12 cellular contexts compared by ENCODE assay signal in the genomic region with DNA sequence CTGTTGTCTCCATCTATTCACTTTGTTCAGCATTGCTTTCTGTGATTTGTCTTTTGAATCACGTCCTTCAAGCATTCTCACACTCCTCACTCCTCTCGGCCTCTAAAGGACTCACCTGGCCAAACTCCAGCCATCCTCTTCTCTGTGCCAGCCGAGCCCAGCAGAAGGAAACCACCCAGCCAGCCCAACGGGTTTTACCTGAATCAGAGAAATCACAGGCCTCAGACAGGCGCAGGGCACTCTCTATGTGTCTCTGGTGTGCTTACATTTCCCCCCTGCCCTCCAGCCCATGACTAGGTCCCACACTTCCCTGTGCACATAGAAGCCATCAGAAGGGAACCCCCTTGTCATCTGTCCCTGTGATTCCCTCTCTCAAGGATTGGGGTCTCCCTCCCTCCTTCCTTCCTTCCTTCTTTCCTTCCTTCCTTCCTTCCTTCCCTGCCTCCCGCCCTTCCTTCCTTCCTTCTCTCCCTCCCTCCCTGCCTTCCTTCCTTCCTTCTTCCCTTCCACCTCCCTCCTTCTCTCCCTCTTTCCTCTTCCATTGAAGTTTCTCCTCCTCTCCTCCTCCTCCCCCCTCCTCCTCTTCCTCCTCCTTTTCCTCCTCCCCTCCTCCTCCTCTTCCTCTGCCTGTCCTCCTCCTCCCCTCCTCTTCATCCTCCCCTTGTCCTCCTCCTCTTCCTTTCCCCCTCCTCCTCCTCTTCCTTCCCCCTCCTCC. TPM values are rescaled to one million over a fixed set of nuclear protein-coding genes. Genes with fewer than 3 reads are reported as not detected.
DNase-seq lines count a peak whose midpoint lies in the region; ATAC-seq and TF ChIP-seq lines count a peak whose summit lies in the region.
"Had no signal": no experiment of that assay in that cellular context is flagged by ENCODE, and none has a peak within 500 bp of the region (broad histone marks: within the 10 kb centered on the region; RNA-seq: fewer than 3 reads in every experiment).

No MANE protein-coding gene starts in this region.

- peaks cover 10% of the 10 kb centered on the region for H3K27me3 Mint-ChIP-seq in activated naive CD4-positive, alpha-beta T cell treated with anti-CD3 and anti-CD28 coated beads, Interleukin-2, amount 10 ng/mL, durations not matched to agents 7 days and 5 days
- peaks cover 4% of the 10 kb centered on the region for H3K27me3 Mint-ChIP-seq in endodermal cell (ENCODE audit: insufficient read depth)

- H3K36me3 ChIP-seq in fibroblast of lung (ENCODE audit: control insufficient read depth, insufficient read depth, low read length) (no peaks in the 10 kb centered on the region), upper lobe of right lung (no peaks in the 10 kb centered on the region), endodermal cell (ENCODE audit: control insufficient read depth, insufficient read depth, low read length) (no peaks in the 10 kb centered on the region)
- H3K36me3 ChIP-seq: adrenal gland had no signal

- no peak overlapping the region for H3K4me3 Mint-ChIP-seq in activated naive CD4-positive, alpha-beta T cell treated with anti-CD3 and anti-CD28 coated beads, Interleukin-2, amount 10 ng/mL, durations not matched to agents 7 days and 5 days
- H3K4me3 Mint-ChIP-seq in endodermal cell: no peak overlapping the region

- H3K9me3 ChIP-seq in fibroblast of lung (ENCODE audit: control insufficient read depth, insufficient read depth, low read depth, low read length) (no peaks in the 10 kb centered on the region), upper lobe of right lung (no peaks in the 10 kb centered on the region), endodermal cell (ENCODE audit: control insufficient read depth, low read length) (peaks cover 8% of the 10 kb centered on the region)
- H3K9me3 ChIP-seq: adrenal gland had no signal

- intact Hi-C loops in upper lobe of right lung (cut with DNase I): no loop called here

- H4K20me1 ChIP-seq in fibroblast of lung (ENCODE audit: control insufficient read depth, extremely low read depth, insufficient read depth, low read length): no peaks in the 10 kb centered on the region

- TF ChIP-seq CTCF in fibroblast of lung (conservative IDR thresholded peaks at IDR 0.05 in 1 of 2, IDR thresholded peaks at IDR 0.05 in 1 of 2; ENCODE audit: low read depth in 1 of 2, low read length in 2 of 2) (no peak), upper lobe of right lung (IDR thresholded peaks at IDR 0.05) (no peak), endodermal cell (conservative IDR thresholded peaks at IDR 0.05) (no peak)

- no peaks in the 10 kb centered on the region for H3K27me3 ChIP-seq in fibroblast of lung (ENCODE audit: control insufficient read depth, insufficient read depth, low read length)
- H3K27me3 ChIP-seq in upper lobe of right lung: no peaks in the 10 kb centered on the region
- H3K27me3 ChIP-seq in endodermal cell (ENCODE audit: control insufficient read depth, insufficient read depth, low read length, poor library complexity, severe bottlenecking): no peaks in the 10 kb centered on the region
- H3K27me3 ChIP-seq: adrenal gland had no signal

- H3K4me1 Mint-ChIP-seq in activated naive CD4-positive, alpha-beta T cell treated with anti-CD3 and anti-CD28 coated beads, Interleukin-2, amount 10 ng/mL, durations not matched to agents 7 days and 5 days: peaks cover 46% of the 10 kb centered on the region
- no peaks in the 10 kb centered on the region for H3K4me1 Mint-ChIP-seq in endodermal cell

- peak; percentile 88 for ATAC-seq in upper lobe of right lung

- peaks cover 11% of the 10 kb centered on the region for H3K9me3 Mint-ChIP-seq in activated naive CD4-positive, alpha-beta T cell treated with anti-CD3 and anti-CD28 coated beads, Interleukin-2, amount 10 ng/mL, durations not matched to agents 7 days and 5 days
- peaks cover 12% of the 10 kb centered on the region for H3K9me3 Mint-ChIP-seq in endodermal cell

- H2AFZ ChIP-seq in fibroblast of lung (ENCODE audit: low read length): peak overlapping the region; percentile 52

- H3K4me3 ChIP-seq in fibroblast of lung (replicated peaks in 1 of 4; ENCODE audit: control extremely low read depth in 1 of 4, insufficient read depth in 1 of 4, low read depth in 3 of 4, low read length in 4 of 4): peak overlapping the region in 2 of 4 experiments; percentile 19 to 44
- H3K4me3 ChIP-seq in upper lobe of right lung: no peak overlapping the region
- no peak overlapping the region for H3K4me3 ChIP-seq in endodermal cell (ENCODE audit: low read length)

- DNase-seq in activated naive CD4-positive, alpha-beta T cell treated with anti-CD3 and anti-CD28 coated beads, Interleukin-2, amount 10 ng/mL, durations not matched to agents 7 days and 5 days: no peak
- DNase-seq in activated naive CD4-positive, alpha-beta T cell treated with anti-CD3 and anti-CD28 coated beads, Interleukin-2, amount 50 U/mL, for 16 hours: no peak
- DNase-seq in RPMI8226: peak; percentile 3
- no peak for DNase-seq in fibroblast of lung (ENCODE audit: low read depth in 2 of 2)
- peak; percentile 79 for DNase-seq in upper lobe of right lung
- no peak for DNase-seq in NCI-H2171 (lab: John Stamatoyannopoulos, UW)
- no peak for DNase-seq in endodermal cell
- DNase-seq in ecto neural progenitor cell (ENCODE audit: low spot score): no peak
- DNase-seq: activated CD4-positive, CD25-positive, alpha-beta regulatory T cell treated with anti-CD3 and anti-CD28 coated beads, Interleukin-2, amount 50 U/mL, for 72 hours; NCI-H2081 treated with DMSO at 0.1 percent for 48 hours; stimulated activated CD8-positive, alpha-beta memory T cell treated with anti-CD3 and anti-CD28 coated beads, Interleukin-4, amount 100 ng/mL, for 48 hours had no signal

- H3K36me3 Mint-ChIP-seq in activated naive CD4-positive, alpha-beta T cell treated with anti-CD3 and anti-CD28 coated beads, Interleukin-2, amount 10 ng/mL, durations not matched to agents 7 days and 5 days: peaks cover 7% of the 10 kb centered on the region
- H3K36me3 Mint-ChIP-seq in endodermal cell (ENCODE audit: low read depth): no peaks in the 10 kb centered on the region

- 88 to 97% methylated on average over 3 to 6 of the region's 6 CpGs for WGBS in endodermal cell (ENCODE audit: insufficient coverage in 1 of 2, insufficient read length in 1 of 2), 2 experiments

- peak overlapping the region; percentile 40 for H3K27ac Mint-ChIP-seq in activated naive CD4-positive, alpha-beta T cell treated with anti-CD3 and anti-CD28 coated beads, Interleukin-2, amount 10 ng/mL, durations not matched to agents 7 days and 5 days
- no peak overlapping the region for H3K27ac Mint-ChIP-seq in endodermal cell

- peak overlapping the region; percentile 26 for H3K27ac ChIP-seq in fibroblast of lung (ENCODE audit: insufficient read depth, low read length)
- H3K27ac ChIP-seq in upper lobe of right lung: no peak overlapping the region
- H3K27ac ChIP-seq in endodermal cell (ENCODE audit: low read depth, low read length): no peak overlapping the region

- H3K9ac ChIP-seq in fibroblast of lung (ENCODE audit: insufficient read depth, low read length): no peak overlapping the region
- no peak overlapping the region for H3K9ac ChIP-seq in endodermal cell (ENCODE audit: extremely low read depth, low read length, poor library complexity, severe bottlenecking)

- H3K4me1 ChIP-seq in fibroblast of lung (ENCODE audit: control insufficient read depth, extremely low read depth, insufficient read depth, low read length) (peaks cover 6% of the 10 kb centered on the region), upper lobe of right lung (peaks cover 6% of the 10 kb centered on the region), endodermal cell (ENCODE audit: control insufficient read depth, insufficient read depth, low read length) (no peaks in the 10 kb centered on the region)

- H3K79me2 ChIP-seq in fibroblast of lung (ENCODE audit: control insufficient read depth, insufficient read depth, low read length): no peaks in the 10 kb centered on the region

- peak overlapping the region; percentile 68 for H3K4me2 ChIP-seq in fibroblast of lung (ENCODE audit: extremely low read depth, insufficient read depth, low read length)

- CTCF ChIA-PET in activated naive CD4-positive, alpha-beta T cell treated with anti-CD3 and anti-CD28 coated beads, Interleukin-2, amount 10 ng/mL, durations not matched to agents 7 days and 5 days (lab: Charles Lee): no interaction called here

RNA-seq across cellular contexts. Expression of gene ZNF541, which starts 8.8 kb away (rescaled TPM):
- 0.17 TPM in 1 of 2 replicates, not detected in the other for total RNA-seq in fibroblast of lung
- polyA plus RNA-seq in fibroblast of lung: 0.02 TPM in 1 of 2 replicates, not detected in the other
- polyA plus RNA-seq in fibroblast of lung (2012): 0.09 TPM in 1 of 2 replicates, not detected in the other
- not detected in 2 replicates for polyA minus RNA-seq in fibroblast of lung (ENCODE audit: low replicate concordance)
- total RNA-seq in upper lobe of right lung: 0.26 TPM
- not detected for total RNA-seq in endodermal cell
- polyA plus RNA-seq in endodermal cell (2013, experiment 1 of 2): not detected
- polyA plus RNA-seq in endodermal cell (2013, experiment 2 of 2): not detected

RNA-seq across cellular contexts. Expression of gene BICRA, which starts 27.2 kb away (rescaled TPM):
- total RNA-seq in fibroblast of lung (3.3 and 3.8 TPM in 2 replicates), upper lobe of right lung (15.9 TPM), endodermal cell (10 to 100 TPM; 30.0 to 30.1 TPM)
- 0.44 and 0.54 TPM in 2 replicates for polyA plus RNA-seq in fibroblast of lung
- 7.0 and 8.8 TPM in 2 replicates for polyA plus RNA-seq in fibroblast of lung (2012)
- polyA minus RNA-seq in fibroblast of lung (ENCODE audit: low replicate concordance): 11.9 and 14.5 TPM in 2 replicates
- 20.1 TPM for polyA plus RNA-seq in endodermal cell (2013, experiment 1 of 2)
- polyA plus RNA-seq in endodermal cell (2013, experiment 2 of 2): 19.1 TPM

Comparison
In these comparisons a context has a peak if more than half of its experiments do, and no peak if none do; other contexts are left out.
1. DNase-seq: peak in RPMI8226 (single experiment) and upper lobe of right lung (single experiment); none in activated naive CD4-positive, alpha-beta T cell treated with anti-CD3 and anti-CD28 coated beads, Interleukin-2, amount 10 ng/mL, durations not matched to agents 7 days and 5 days (single experiment), activated naive CD4-positive, alpha-beta T cell treated with anti-CD3 and anti-CD28 coated beads, Interleukin-2, amount 50 U/mL, for 16 hours (single experiment), fibroblast of lung (0 of 2), NCI-H2171 (single experiment), endodermal cell (single experiment) and ecto neural progenitor cell (single experiment).